Comparison of ENCODE assay signal across 30 cellular contexts in genomic region chr2:143333168-143333791, GRCh38.
DNase-seq lines count a peak whose midpoint lies in the region; ATAC-seq, FAIRE-seq and TF ChIP-seq lines count a peak whose summit lies in the region.
"Had no signal": no experiment of that assay in that cellular context is flagged by ENCODE, and none has a peak within 500 bp of the region (broad histone marks: within the 10 kb centered on the region; RNA-seq: fewer than 3 reads in every experiment).

No MANE protein-coding gene starts in this region.

- H3K27me3 ChIP-seq in HepG2 (ENCODE audit: control insufficient read depth in 1 of 2, insufficient read depth in 2 of 2, low read length in 2 of 2), result no peaks in the 10 kb centered on the region; a peak in 1 of 5 replicates
- H3K27me3 ChIP-seq: brain microvascular endothelial cell, SJSA1, spleen, tibial artery had no signal

- H4K20me1 ChIP-seq in HepG2 (ENCODE audit: insufficient read depth, low read length), result no peaks in the 10 kb centered on the region

- H2AFZ ChIP-seq in HepG2 (ENCODE audit: low read length), result no peak overlapping the region

- H3K4me3 ChIP-seq in A549, result no peak overlapping the region
- 0 out of 2 replicates have a peak overlapping the region, but pooled peaks have one; percentile 9 for H3K4me3 ChIP-seq in SK-N-MC
- H3K4me3 ChIP-seq in HepG2 (replicated peaks in 1 of 3; ENCODE audit: insufficient read depth in 1 of 3, low read depth in 2 of 3, low read length in 3 of 3), result no peak overlapping the region
- H3K4me3 ChIP-seq: SJSA1, spleen, tibial artery had no signal

- TF ChIP-seq RAD21 in A549 (conservative IDR thresholded peaks at IDR 0.05 in 1 of 2, IDR thresholded peaks at IDR 0.05 in 1 of 2) (no peak), HepG2 (CRISPR knock-in tag; IDR thresholded peaks at IDR 0.05) (no peak)

- CTCF ChIA-PET in A549 (lab: Yijun Ruan, JAX) (no interaction called here), HepG2 (lab: Yijun Ruan, JAX; ENCODE audit: low intra/inter-chr PET ratio, low total read pairs) (no interaction called here)

- in situ Hi-C loops in HepG2 (cut with HindIII; ENCODE audit: extremely low pct_ligation_motif_present, low pct_unique_long_range_greater_than_20kb), result no loop called here

- no peak for TF ChIP-seq EP300 in A549 (IDR thresholded peaks at IDR 0.05)
- no peak for TF ChIP-seq EP300 in HepG2 (IDR thresholded peaks at IDR 0.05; ENCODE audit: low read depth in 2 of 2, low read length in 2 of 2)
- no peak for TF ChIP-seq EP300 in HepG2 (CRISPR knock-in tag; IDR thresholded peaks at IDR 0.05; ENCODE audit: borderline replicate concordance)

- H3K27ac ChIP-seq in 22Rv1, result peak overlapping the region; percentile 77
- H3K27ac ChIP-seq in A549, result no peak overlapping the region
- no peak overlapping the region for H3K27ac ChIP-seq in SK-N-MC
- no peak overlapping the region for H3K27ac ChIP-seq in HepG2 (ENCODE audit: extremely low read length, insufficient read depth, low read length)
- H3K27ac ChIP-seq: brain microvascular endothelial cell, HL-60, SJSA1, spleen, tibial artery had no signal

- no peak overlapping the region for H3K9ac ChIP-seq in SK-N-MC (ENCODE audit: insufficient read length)
- H3K9ac ChIP-seq in HepG2 (ENCODE audit: insufficient read depth, low read depth, low read length), result no peak overlapping the region

- no peaks in the 10 kb centered on the region for H3K79me2 ChIP-seq in HepG2 (ENCODE audit: insufficient read depth, low read length)

- ATAC-seq in A549 (no peak), HepG2 (no peak; the same call in 2 of the 3 replicates), HG02588 (IDR thresholded peaks at IDR 0.05; ENCODE audit: unreplicated experiment) (no peak)
- ATAC-seq: esophagus mucosa, left lobe of liver, Panc1 had no signal

- no peak for TF ChIP-seq POLR2A in A549 (IDR thresholded peaks at IDR 0.05; ENCODE audit: low read length)
- TF ChIP-seq POLR2A in HepG2 (IDR thresholded peaks at IDR 0.05; ENCODE audit: insufficient read depth in 1 of 2, low read depth in 2 of 2, low read length in 2 of 2), result no peak

- H3K9me3 ChIP-seq in A549 (no peaks in the 10 kb centered on the region), SK-N-MC (ENCODE audit: low read depth, low read length) (no peaks in the 10 kb centered on the region), HepG2 (ENCODE audit: low read length) (no peaks in the 10 kb centered on the region)
- H3K9me3 ChIP-seq: SJSA1, spleen, tibial artery had no signal

- DNase-seq in A549 (ENCODE audit: low read depth in 1 of 2, low spot score in 1 of 2) (no peak), SK-N-MC (ENCODE audit: low read depth, low spot score) (no peak), HepG2 (ENCODE audit: low spot score) (peak; percentile 3), NCI-H526 treated with DMSO at 0.1 percent for 48 hours (lab: John Stamatoyannopoulos, UW) (no peak), ureter (ENCODE audit: low spot score) (no peak)
- DNase-seq: activated CD4-positive, alpha-beta T cell treated with anti-CD3 and anti-CD28 coated beads for 4 hours; activated CD8-positive, alpha-beta memory T cell treated with anti-CD3 and anti-CD28 coated beads, Interleukin-2, amount 50 U/mL, for 48 hours; activated gamma-delta T cell; brain microvascular endothelial cell; DMS153; effector memory CD4-positive, alpha-beta T cell; foreskin melanocyte; NCI-H1048; NCI-H187 treated with DMSO at 0.1 percent for 48 hours; NCI-H446; NK-92 treated with Interleukin-12 subunit alpha and Interleukin-12 subunit beta, amount 100 ng/mL, for 24 hours; retina; spleen; stimulated activated CD4-positive, alpha-beta T cell treated with anti-CD3 and anti-CD28 coated beads, Interleukin-4, amount 100 ng/mL, for 24 hours; stimulated activated naive CD4-positive, alpha-beta T cell treated with Interleukin-2 at 50 U/mL for 16 hours; T-helper 2 cell; tibial artery had no signal

- 26% methylated on average over 9 of the region's 9 CpGs for WGBS in A549 (ENCODE audit: missing lambda C conversion rate)
- WGBS in HepG2 (ENCODE audit: low lambda C conversion rate), result 9% methylated on average over 9 of the region's 9 CpGs

- BruUV-seq in HepG2 (replicated peaks; lab: Mats Ljungman, UMichigan), result no TSS peak

- no peak for TF ChIP-seq CTCF in 22Rv1 (IDR thresholded peaks at IDR 0.05)
- TF ChIP-seq CTCF in A549 (IDR thresholded peaks at IDR 0.05), result no peak
- no peak for TF ChIP-seq CTCF in HepG2 (CRISPR knock-in tag; IDR thresholded peaks at IDR 0.05)

- POLR2A ChIA-PET in A549 (lab: Yijun Ruan, JAX), result no interaction called here
- POLR2A ChIA-PET in HepG2 (lab: Yijun Ruan, JAX), result no interaction called here

- FAIRE-seq in A549 (lab: Jason Lieb, UNC) (no peak), HepG2 (lab: Jason Lieb, UNC) (no peak)
- FAIRE-seq: G401.6 had no signal

- no peaks in the 10 kb centered on the region for H3K4me1 ChIP-seq in A549
- 0 out of 2 replicates have a peak, but pooled peaks cover 7% of the 10 kb centered on the region for H3K4me1 ChIP-seq in HepG2 (ENCODE audit: insufficient read depth, low read length)
- H3K4me1 ChIP-seq: SJSA1 had no signal

- H3K36me3 ChIP-seq in SK-N-MC (ENCODE audit: insufficient read depth, low read length), result no peaks in the 10 kb centered on the region
- H3K36me3 ChIP-seq in HepG2 (replicated peaks in 1 of 2; ENCODE audit: control insufficient read depth in 1 of 2, insufficient read depth in 2 of 2, low read length in 2 of 2), result no peaks in the 10 kb centered on the region
- H3K36me3 ChIP-seq: brain microvascular endothelial cell, SJSA1, tibial artery had no signal

- intact Hi-C loops in HepG2 (cut with micrococcal nuclease; ENCODE audit: unreplicated experiment), result no loop called here

- H3K4me2 ChIP-seq in A549, result 0 out of 3 replicates have a peak overlapping the region, but pooled peaks have one; percentile 8
- no peak overlapping the region for H3K4me2 ChIP-seq in HepG2 (ENCODE audit: low read depth, low read length)

TF ChIP-seq in A549, 52 proteins besides CTCF, POLR2A, EP300 and RAD21:
- TF ChIP-seq RCOR1 (IDR thresholded peaks at IDR 0.05; ENCODE audit: low read depth, low read length), result no peak
- TF ChIP-seq TFCP2L1 (CRISPR knock-in tag; IDR thresholded peaks at IDR 0.05), result no peak
- TF ChIP-seq JUNB (IDR thresholded peaks at IDR 0.05), result no peak
- TF ChIP-seq CBX8 (IDR thresholded peaks at IDR 0.05), result no peak
- no peak for TF ChIP-seq POLR2AphosphoS2 (conservative IDR thresholded peaks at IDR 0.05; ENCODE audit: low read length)
- no peak for TF ChIP-seq FOSL2 (IDR thresholded peaks at IDR 0.05)
- TF ChIP-seq FOSL2 (CRISPR knock-in tag; IDR thresholded peaks at IDR 0.05), result no peak
- no peak for TF ChIP-seq GATA3 (IDR thresholded peaks at IDR 0.05; ENCODE audit: borderline replicate concordance)
- TF ChIP-seq E2F6 (IDR thresholded peaks at IDR 0.05; ENCODE audit: borderline replicate concordance, low read depth), result no peak
- TF ChIP-seq KDM1A (IDR thresholded peaks at IDR 0.05; ENCODE audit: low read depth), result no peak
- TF ChIP-seq ATOH8 (CRISPR knock-in tag; IDR thresholded peaks at IDR 0.05; ENCODE audit: low read depth), result no peak
- no peak for TF ChIP-seq KDM5A (IDR thresholded peaks at IDR 0.05)
- TF ChIP-seq ZFP36 (IDR thresholded peaks at IDR 0.05; ENCODE audit: borderline replicate concordance, partially characterized antibody), result no peak
- no peak for TF ChIP-seq EHF (CRISPR knock-in tag; IDR thresholded peaks at IDR 0.05)
- no peak for TF ChIP-seq JUN (IDR thresholded peaks at IDR 0.05)

TF ChIP-seq in HepG2, 621 proteins besides CTCF, POLR2A, EP300 and RAD21:
- TF ChIP-seq KAT7 (CRISPR knock-in tag; IDR thresholded peaks at IDR 0.05; ENCODE audit: borderline replicate concordance), result no peak
- TF ChIP-seq SRSF1 (optimal IDR thresholded peaks at IDR 0.05; ENCODE audit: low read depth, low read length), result no peak
- TF ChIP-seq FOXA3 (CRISPR knock-in tag; IDR thresholded peaks at IDR 0.05), result 0 out of 2 replicates have a peak, but pooled peaks have one; percentile 11
- TF ChIP-seq EED (CRISPR knock-in tag; IDR thresholded peaks at IDR 0.05), result no peak
- no peak for TF ChIP-seq ZNF264 (CRISPR knock-in tag; IDR thresholded peaks at IDR 0.05)
- no peak for TF ChIP-seq TCF12 (IDR thresholded peaks at IDR 0.05)
- no peak for TF ChIP-seq TCF12 (CRISPR knock-in tag; IDR thresholded peaks at IDR 0.05)
- no peak for TF ChIP-seq TGIF2 (CRISPR knock-in tag; IDR thresholded peaks at IDR 0.05)
- TF ChIP-seq ZNF282 (IDR thresholded peaks at IDR 0.05; ENCODE audit: partially characterized antibody), result no peak
